In genomic region chr2:100062315-100062714, GRCh38 we compare ENCODE assay signal across 20 cellular contexts.
DNase-seq lines count a peak whose midpoint lies in the region; ATAC-seq and TF ChIP-seq lines count a peak whose summit lies in the region.
"Had no signal": no experiment of that assay in that cellular context is flagged by ENCODE, and none has a peak within 500 bp of the region (broad histone marks: within the 10 kb centered on the region; RNA-seq: fewer than 3 reads in every experiment).

No MANE protein-coding gene starts in this region.

- H3K36me3 Mint-ChIP-seq in IgD-negative memory B cell (peaks cover 12% of the 10 kb centered on the region), activated B cell treated with CpG ODN at 0.5 μM for 24 hours (ENCODE audit: low read depth) (peaks cover 69% of the 10 kb centered on the region), naive B cell (peaks cover 40 to 45% of the 10 kb centered on the region in 2 donors)

- TF ChIP-seq CTCF in activated B cell treated with CpG ODN at 0.5 μM for 24 hours (IDR thresholded peaks at IDR 0.05) = no peak

- intact Hi-C loops in activated B cell treated with CpG ODN at 0.5 μM for 24 hours (cut with micrococcal nuclease) = no loop called here

- CTCF ChIA-PET in activated B cell treated with CpG ODN at 0.5 μM for 24 hours (lab: Charles Lee) = no interaction called here

- peaks cover 0 to 2% (median 0%) of the 10 kb centered on the region in 3 donors for H3K9me3 Mint-ChIP-seq in IgD-negative memory B cell
- peaks cover 3% of the 10 kb centered on the region for H3K9me3 Mint-ChIP-seq in activated B cell treated with CpG ODN at 0.5 μM for 24 hours
- peaks cover 3 to 12% (median 5%) of the 10 kb centered on the region in 7 donors for H3K9me3 Mint-ChIP-seq in naive B cell

- H3K4me1 Mint-ChIP-seq in IgD-negative memory B cell (peaks cover 62 to 69% (median 64%) of the 10 kb centered on the region in 3 donors), activated B cell treated with CpG ODN at 0.5 μM for 24 hours (peaks cover 78% of the 10 kb centered on the region), naive B cell (peaks cover 61 to 81% (median 78%) of the 10 kb centered on the region in 3 donors)

- POLR2A ChIA-PET in activated B cell treated with CpG ODN at 0.5 μM for 24 hours (lab: Charles Lee) = interaction anchor here (0.6 to 1.6 kb wide), 3 partner anchors 34 to 181 kb away, joined by 4 to 6 read pairs (median 4); partner anchors contain the start of gene AFF3

- no peak for ATAC-seq in activated B cell treated with CpG ODN at 0.5 μM for 24 hours (ENCODE audit: low read depth)
- ATAC-seq in naive B cell (ENCODE audit: low read depth in 2 of 2) = peak; percentile 52 to 62
- no peak for ATAC-seq in HG02973 (IDR thresholded peaks at IDR 0.05; ENCODE audit: unreplicated experiment)
- ATAC-seq in HG02759 (IDR thresholded peaks at IDR 0.05; ENCODE audit: unreplicated experiment) = no peak
- ATAC-seq: CD8-positive, alpha-beta T cell had no signal

- H3K27ac Mint-ChIP-seq in IgD-negative memory B cell (peak overlapping the region in 1 of 3 donors; percentile 21), activated B cell treated with CpG ODN at 0.5 μM for 24 hours (peak overlapping the region; percentile 73), naive B cell (peak overlapping the region; percentile 59 to 87 (median 76))
- H3K27ac Mint-ChIP-seq: CD8-positive, alpha-beta T cell had no signal

- no peaks in the 10 kb centered on the region for H3K27me3 Mint-ChIP-seq in IgD-negative memory B cell
- H3K27me3 Mint-ChIP-seq in activated B cell treated with CpG ODN at 0.5 μM for 24 hours = no peaks in the 10 kb centered on the region
- no peaks in the 10 kb centered on the region for H3K27me3 Mint-ChIP-seq in naive B cell

- H3K4me3 Mint-ChIP-seq in IgD-negative memory B cell (peak overlapping the region in 3 of 4 donors; percentile 7 to 58 (median 48)), activated B cell treated with CpG ODN at 0.5 μM for 24 hours (peak overlapping the region; percentile 32), naive B cell (peak overlapping the region in 6 of 8 donors; percentile 6 to 84 (median 36))
- H3K4me3 Mint-ChIP-seq: CD8-positive, alpha-beta T cell had no signal

- peak; percentile 8 for DNase-seq in NOMO-1 treated with DMSO at 0.1 percent for 48 hours (lab: John Stamatoyannopoulos, UW; ENCODE audit: unreplicated experiment)
- DNase-seq in NOMO-1 (lab: John Stamatoyannopoulos, UW; ENCODE audit: unreplicated experiment in 2 of 2) = no peak
- DNase-seq in activated B cell treated with CpG ODN at 0.5 μM for 24 hours = no peak
- DNase-seq in naive B cell = no peak
- DNase-seq in kidney glomerular epithelial cell (lab: John Stamatoyannopoulos, UW) = no peak
- DNase-seq: BE2C; CD8-positive, alpha-beta T cell; GM23248; IMR-90; Kasumi-1; MG63; NCI-H1105; NCI-H2081; NCI-H2171 treated with DMSO at 0.1 percent for 48 hours; NCI-H446; NCI-H69; NK-92 treated with Interleukin-12 subunit alpha and Interleukin-12 subunit beta, amount 100 ng/mL, for 24 hours had no signal

Comparison
In these comparisons a context has a peak if more than half of its experiments do, and no peak if none do; other contexts are left out.
1. ATAC-seq: peak in naive B cell (2 of 2); none in activated B cell treated with CpG ODN at 0.5 μM for 24 hours (single experiment), HG02973 (single experiment) and HG02759 (single experiment).
2. Peak in every context shown above with its lines, with median percentiles within 50 percentile points of each other: H3K4me3 Mint-ChIP-seq.